In genomic region chr17:57108656-57109392, GRCh38 we compare ENCODE assay signal across 13 cellular contexts. TPM values are rescaled to one million over a fixed set of nuclear protein-coding genes. Genes with fewer than 3 reads are reported as not detected.
DNase-seq lines count a peak whose midpoint lies in the region; ATAC-seq and TF ChIP-seq lines count a peak whose summit lies in the region.
"Had no signal": no experiment of that assay in that cellular context is flagged by ENCODE, and none has a peak within 500 bp of the region (broad histone marks: within the 10 kb centered on the region; RNA-seq: fewer than 3 reads in every experiment).

No MANE protein-coding gene starts in this region.

- peaks cover 24% of the 10 kb centered on the region for H3K79me1 ChIP-seq in mesenchymal stem cell (replicated peaks; ENCODE audit: low read length, poor library complexity, severe bottlenecking)

- peaks cover 10% of the 10 kb centered on the region for H3K4me1 Mint-ChIP-seq in endodermal cell
- H3K4me1 Mint-ChIP-seq in natural killer cell treated with Interleukin-12 subunit alpha and Interleukin-12 subunit beta and Interleukin-15 and Interleukin-18, amount 100 ng/mL, for 72 hours (ENCODE audit: low read depth in 2 of 2), result no peaks in the 10 kb centered on the region

- no peak overlapping the region for H2BK5ac ChIP-seq in mesenchymal stem cell (ENCODE audit: low read depth, low read length, poor library complexity, severe bottlenecking)

- no peak overlapping the region for H2BK120ac ChIP-seq in mesenchymal stem cell (ENCODE audit: low read depth, low read length)

- no peak overlapping the region for H4K91ac ChIP-seq in mesenchymal stem cell (ENCODE audit: low read length)

- DNase-seq in NCI-H748 (lab: John Stamatoyannopoulos, UW; ENCODE audit: unreplicated experiment) (peak; percentile 7), NCI-H748 treated with DMSO at 0.1 percent for 48 hours (lab: John Stamatoyannopoulos, UW) (no peak), endodermal cell (peak; percentile 58), lower lobe of right lung (no peak), tibial artery (peak; percentile 56 to 92), mesenchymal stem cell (no peak)
- no peak for DNase-seq in natural killer cell treated with Interleukin-12 subunit alpha and Interleukin-12 subunit beta and Interleukin-15 and Interleukin-18, amount 100 ng/mL, for 72 hours (ENCODE audit: low spot score)
- DNase-seq: activated T-cell treated with anti-CD3 and anti-CD28 coated beads, Interleukin-2, amount 50 U/mL, for 48 hours; body of pancreas; naive B cell; NCI-H1092 treated with DMSO at 0.1 percent for 48 hours had no signal

- no peak overlapping the region for H2AK5ac ChIP-seq in mesenchymal stem cell (ENCODE audit: low read length, severe bottlenecking)

- H3K18ac ChIP-seq in mesenchymal stem cell (ENCODE audit: low read depth in 1 of 2, low read length in 2 of 2), result no peak overlapping the region

- no peak overlapping the region for H2AFZ ChIP-seq in mesenchymal stem cell (ENCODE audit: low read depth, low read length)

- H3K4me1 ChIP-seq in endodermal cell (ENCODE audit: control insufficient read depth, insufficient read depth, low read length), result peaks cover 6% of the 10 kb centered on the region
- peaks cover 42% of the 10 kb centered on the region for H3K4me1 ChIP-seq in lower lobe of right lung
- H3K4me1 ChIP-seq in tibial artery, result peaks cover 0 to 81% (median 61%) of the 10 kb centered on the region in 4 donors
- H3K4me1 ChIP-seq in mesenchymal stem cell (ENCODE audit: control insufficient read depth, insufficient read depth, low read depth, low read length), result peaks cover 18% of the 10 kb centered on the region

- H3K27ac Mint-ChIP-seq in endodermal cell, result no peak overlapping the region
- no peak overlapping the region for H3K27ac Mint-ChIP-seq in natural killer cell treated with Interleukin-12 subunit alpha and Interleukin-12 subunit beta and Interleukin-15 and Interleukin-18, amount 100 ng/mL, for 72 hours

- no peak overlapping the region for H2BK15ac ChIP-seq in mesenchymal stem cell (ENCODE audit: low read depth, poor library complexity, severe bottlenecking)

- intact Hi-C loops in lower lobe of right lung (cut with DNase I), result no loop called here
- intact Hi-C loops in tibial artery (cut with DNase I; ENCODE audit: low total_unique reads), result no loop called here

- no peak overlapping the region for H3K23ac ChIP-seq in mesenchymal stem cell (ENCODE audit: low read length in 2 of 2)

- no peaks in the 10 kb centered on the region for H3K27me3 Mint-ChIP-seq in endodermal cell (ENCODE audit: insufficient read depth)
- H3K27me3 Mint-ChIP-seq in natural killer cell treated with Interleukin-12 subunit alpha and Interleukin-12 subunit beta and Interleukin-15 and Interleukin-18, amount 100 ng/mL, for 72 hours, result no peaks in the 10 kb centered on the region
- H3K27me3 Mint-ChIP-seq: naive B cell had no signal

- TF ChIP-seq CTCF in endodermal cell (conservative IDR thresholded peaks at IDR 0.05), result no peak
- no peak for TF ChIP-seq CTCF in lower lobe of right lung (IDR thresholded peaks at IDR 0.05)
- no peak for TF ChIP-seq CTCF in tibial artery (IDR thresholded peaks at IDR 0.05)

- H3K4me3 Mint-ChIP-seq in endodermal cell, result no peak overlapping the region
- H3K4me3 Mint-ChIP-seq in natural killer cell treated with Interleukin-12 subunit alpha and Interleukin-12 subunit beta and Interleukin-15 and Interleukin-18, amount 100 ng/mL, for 72 hours, result no peak overlapping the region

- H3K9ac ChIP-seq in endodermal cell (ENCODE audit: extremely low read depth, low read length, poor library complexity, severe bottlenecking), result no peak overlapping the region
- no peak overlapping the region for H3K9ac ChIP-seq in mesenchymal stem cell (ENCODE audit: low read length)

- H2BK12ac ChIP-seq in mesenchymal stem cell (ENCODE audit: low read length in 2 of 2), result no peak overlapping the region

- ATAC-seq in lower lobe of right lung (no peak), HG03108 (IDR thresholded peaks at IDR 0.05; ENCODE audit: unreplicated experiment) (no peak)
- ATAC-seq in natural killer cell treated with Interleukin-12 subunit alpha and Interleukin-12 subunit beta and Interleukin-15 and Interleukin-18, amount 100 ng/mL, for 72 hours, result no peak
- ATAC-seq: body of pancreas had no signal

- H3K36me3 Mint-ChIP-seq in endodermal cell (ENCODE audit: low read depth), result peaks cover 10% of the 10 kb centered on the region
- H3K36me3 Mint-ChIP-seq in natural killer cell treated with Interleukin-12 subunit alpha and Interleukin-12 subunit beta and Interleukin-15 and Interleukin-18, amount 100 ng/mL, for 72 hours, result no peaks in the 10 kb centered on the region
- H3K36me3 Mint-ChIP-seq: naive B cell had no signal

- H4K8ac ChIP-seq in mesenchymal stem cell (ENCODE audit: low read length), result no peak overlapping the region

- no peak overlapping the region for H3K4ac ChIP-seq in mesenchymal stem cell (ENCODE audit: low read depth in 1 of 2, low read length in 2 of 2)

- WGBS in endodermal cell (ENCODE audit: insufficient coverage in 1 of 2, insufficient read length in 1 of 2), 2 experiments, result 84 to 91% methylated on average over 6 to 13 of the region's 13 CpGs
- WGBS in mesenchymal stem cell, result 95% methylated on average over 13 of the region's 13 CpGs

- no peak overlapping the region for H3K27ac ChIP-seq in endodermal cell (ENCODE audit: low read depth, low read length)
- H3K27ac ChIP-seq in lower lobe of right lung, result peak overlapping the region; percentile 63
- H3K27ac ChIP-seq in tibial artery, result peak overlapping the region; percentile 81 to 90
- H3K27ac ChIP-seq in mesenchymal stem cell (ENCODE audit: low read length, poor library complexity, severe bottlenecking), result no peak overlapping the region
- H3K27ac ChIP-seq: SK-N-MC had no signal

- H3K9me3 ChIP-seq in endodermal cell (ENCODE audit: control insufficient read depth, low read length) (no peaks in the 10 kb centered on the region), lower lobe of right lung (no peaks in the 10 kb centered on the region), tibial artery (no peaks in the 10 kb centered on the region), mesenchymal stem cell (ENCODE audit: control insufficient read depth, low read length) (no peaks in the 10 kb centered on the region)
- H3K9me3 ChIP-seq: body of pancreas had no signal

- peaks cover 8% of the 10 kb centered on the region for H3K36me3 ChIP-seq in endodermal cell (ENCODE audit: control insufficient read depth, insufficient read depth, low read length)
- H3K36me3 ChIP-seq in lower lobe of right lung, result peaks cover 51% of the 10 kb centered on the region
- peaks cover 22 to 55% (median 24%) of the 10 kb centered on the region in 3 donors for H3K36me3 ChIP-seq in tibial artery
- peaks cover 12 to 30% of the 10 kb centered on the region in 2 experiments for H3K36me3 ChIP-seq in mesenchymal stem cell (ENCODE audit: control insufficient read depth in 1 of 2, insufficient read depth in 2 of 2, low read depth in 1 of 2, low read length in 2 of 2)

- H3K27me3 ChIP-seq in endodermal cell (ENCODE audit: control insufficient read depth, insufficient read depth, low read length, poor library complexity, severe bottlenecking) (no peaks in the 10 kb centered on the region), lower lobe of right lung (ENCODE audit: low read depth) (no peaks in the 10 kb centered on the region), tibial artery (no peaks in the 10 kb centered on the region), mesenchymal stem cell (ENCODE audit: control insufficient read depth in 1 of 2, insufficient read depth in 1 of 2, low read length in 2 of 2) (no peaks in the 10 kb centered on the region)
- H3K27me3 ChIP-seq: body of pancreas had no signal

- no peaks in the 10 kb centered on the region for H3K9me3 Mint-ChIP-seq in endodermal cell
- no peaks in the 10 kb centered on the region for H3K9me3 Mint-ChIP-seq in natural killer cell treated with Interleukin-12 subunit alpha and Interleukin-12 subunit beta and Interleukin-15 and Interleukin-18, amount 100 ng/mL, for 72 hours
- H3K9me3 Mint-ChIP-seq: naive B cell had no signal

- H3K14ac ChIP-seq in mesenchymal stem cell (ENCODE audit: low read length in 2 of 2), result no peak overlapping the region

- H3K4me3 ChIP-seq in endodermal cell (ENCODE audit: low read length) (no peak overlapping the region), lower lobe of right lung (no peak overlapping the region), tibial artery (no peak overlapping the region), mesenchymal stem cell (ENCODE audit: insufficient read depth in 1 of 2, low read depth in 1 of 2, low read length in 2 of 2) (no peak overlapping the region)
- H3K4me3 ChIP-seq: body of pancreas, SK-N-MC had no signal

- no peak overlapping the region for H3K4me2 ChIP-seq in mesenchymal stem cell (ENCODE audit: low read length, poor library complexity, severe bottlenecking)

RNA-seq across cellular contexts. Expression of gene AKAP1, which starts 23.8 kb away (rescaled TPM):
- total RNA-seq in endodermal cell, result 10 to 100 TPM; 11.6 to 18.5 TPM
- polyA plus RNA-seq in endodermal cell (2013, experiment 1 of 2), result 17.3 TPM
- polyA plus RNA-seq in endodermal cell (2013, experiment 2 of 2), result 12.7 TPM
- 54.5 TPM for total RNA-seq in lower lobe of right lung
- 8.5 TPM for polyA plus RNA-seq in mesenchymal stem cell (2013, experiment 1 of 2)
- 8.3 TPM for polyA plus RNA-seq in mesenchymal stem cell (2013, experiment 2 of 2)
- 10 to 100 TPM; 25.3 to 69.9 TPM for total RNA-seq in natural killer cell treated with Interleukin-12 subunit alpha and Interleukin-12 subunit beta and Interleukin-15 and Interleukin-18, amount 100 ng/mL, for 72 hours

Comparison
In these comparisons a context has a peak if more than half of its experiments do, and no peak if none do; other contexts are left out.
1. DNase-seq: peak in NCI-H748 (single experiment), endodermal cell (single experiment) and tibial artery (2 of 2); none in NCI-H748 treated with DMSO at 0.1 percent for 48 hours (single experiment), lower lobe of right lung (single experiment), mesenchymal stem cell (single experiment) and natural killer cell treated with Interleukin-12 subunit alpha and Interleukin-12 subunit beta and Interleukin-15 and Interleukin-18, amount 100 ng/mL, for 72 hours (single experiment).
2. H3K27ac ChIP-seq: peak in lower lobe of right lung (single experiment) and tibial artery (2 of 2); none in endodermal cell (single experiment) and mesenchymal stem cell (single experiment).